Comparison of ENCODE assay signal across 21 cellular contexts in genomic region chr13:110953833-110954532, GRCh38.
"Had no signal": no experiment of that assay in that cellular context is flagged by ENCODE, and none has a peak within 500 bp of the region (broad histone marks: within the 10 kb centered on the region; RNA-seq: fewer than 3 reads in every experiment).

No MANE protein-coding gene starts in this region.

- H3K9me3 Mint-ChIP-seq: activated naive CD4-positive, alpha-beta T cell treated with anti-CD3 and anti-CD28 coated beads, Interleukin-2, amount 50 U/mL, for 24 hours had no signal

- DNase-seq: activated CD4-positive, alpha-beta T cell treated with anti-CD3 and anti-CD28 coated beads, Interleukin-2, amount 50 U/mL, for 1 hour; activated CD4-positive, CD25-positive, alpha-beta regulatory T cell treated with anti-CD3 and anti-CD28 coated beads, Interleukin-2, amount 50 U/mL, for 72 hours; activated CD8-positive, alpha-beta memory T cell treated with anti-CD3 and anti-CD28 coated beads for 24 hours; activated CD8-positive, alpha-beta memory T cell treated with anti-CD3 and anti-CD28 coated beads, Interleukin-2, amount 50 U/mL, for 48 hours; activated effector memory CD4-positive, alpha-beta T cell treated with anti-CD3 and anti-CD28 coated beads, Interleukin-2, amount 50 U/mL, for 16 hours; activated T-cell treated with anti-CD3 and anti-CD28 coated beads, Interleukin-2, amount 50 U/mL, for 48 hours; dermis blood vessel endothelial cell; effector memory CD4-positive, alpha-beta T cell; hypothalamus; stimulated activated CD4-positive, alpha-beta T cell treated with anti-CD3 and anti-CD28 coated beads, Interleukin-12 subunit alpha, Interleukin-12 subunit beta, amount 100 ng/mL, for 4 hours; stimulated activated CD4-positive, alpha-beta T cell treated with anti-CD3 and anti-CD28 coated beads, Interleukin-1b, Interleukin-23, amount 100 ng/mL, for 48 hours; stimulated activated naive CD8-positive, alpha-beta T cell treated with anti-CD3 and anti-CD28 coated beads, Interleukin-15, Interleukin-2, amounts not matched to agents 100 U/mL and 50 U/mL, for 24 hours; substantia nigra; T-helper 17 cell had no signal

- ATAC-seq: stimulated activated naive CD8-positive, alpha-beta T cell treated with anti-CD3 and anti-CD28 coated beads, Interleukin-15, Interleukin-2, amounts not matched to agents 100 U/mL and 50 U/mL, for 24 hours; T-helper 17 cell had no signal

- H3K36me3 Mint-ChIP-seq: activated naive CD4-positive, alpha-beta T cell treated with anti-CD3 and anti-CD28 coated beads, Interleukin-2, amount 50 U/mL, for 24 hours; mesothelial cell of epicardium; type B pancreatic cell had no signal

- H3K4me3 ChIP-seq: cardiac muscle cell, esophagus muscularis mucosa, lung had no signal

- H3K36me3 ChIP-seq: cardiac muscle cell, esophagus muscularis mucosa had no signal

- H3K27ac Mint-ChIP-seq: T-helper 17 cell, type B pancreatic cell had no signal

- H3K9me3 ChIP-seq: esophagus muscularis mucosa had no signal

- H3K4me1 Mint-ChIP-seq: activated naive CD4-positive, alpha-beta T cell treated with anti-CD3 and anti-CD28 coated beads, Interleukin-2, amount 50 U/mL, for 24 hours; T-helper 17 cell had no signal

- H3K27ac ChIP-seq: cardiac muscle cell, VCaP had no signal

- H3K27me3 ChIP-seq: cardiac muscle cell, esophagus muscularis mucosa had no signal

- H3K27me3 Mint-ChIP-seq: activated naive CD4-positive, alpha-beta T cell treated with anti-CD3 and anti-CD28 coated beads, Interleukin-2, amount 50 U/mL, for 24 hours; type B pancreatic cell had no signal

- H3K4me3 Mint-ChIP-seq: mesothelial cell of epicardium, T-helper 17 cell, type B pancreatic cell had no signal
